In the genomic region with DNA sequence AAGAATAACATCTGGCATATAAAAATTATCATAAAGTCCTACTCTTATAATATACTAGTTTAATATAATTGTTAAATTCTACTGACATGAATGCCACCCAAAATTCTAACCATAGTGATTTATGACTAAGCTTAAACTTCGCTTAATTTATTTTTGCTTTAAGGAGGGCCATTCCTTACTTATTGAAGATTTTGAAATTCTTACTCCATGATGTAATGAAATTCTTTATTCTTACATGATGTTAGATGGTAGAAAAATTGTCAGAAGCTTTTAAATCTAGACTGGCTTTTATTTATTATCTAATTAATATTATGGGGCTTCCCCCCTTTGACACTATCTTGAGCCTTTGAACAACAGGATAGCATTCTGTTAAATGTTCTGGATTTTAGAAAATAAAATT, we compare ENCODE assay signal across 26 cellular contexts. TPM values are rescaled to one million over a fixed set of nuclear protein-coding genes. Genes with fewer than 3 reads are reported as not detected.
DNase-seq lines count a peak whose midpoint lies in the region; ATAC-seq and TF ChIP-seq lines count a peak whose summit lies in the region.
"Had no signal": no experiment of that assay in that cellular context is flagged by ENCODE, and none has a peak within 500 bp of the region (broad histone marks: within the 10 kb centered on the region; RNA-seq: fewer than 3 reads in every experiment).

No MANE protein-coding gene starts in this region.

- H3K27ac Mint-ChIP-seq in osteocyte (ENCODE audit: unreplicated experiment) = peak overlapping the region; percentile 61
- no peak overlapping the region for H3K27ac Mint-ChIP-seq in activated naive CD4-positive, alpha-beta T cell treated with anti-CD3 and anti-CD28 coated beads, Interleukin-2, amount 50 U/mL, for 72 hours
- H3K27ac Mint-ChIP-seq: CD4-positive, alpha-beta memory T cell had no signal

- H3K4me1 ChIP-seq in adipocyte (ENCODE audit: control insufficient read depth, insufficient read depth, low read length) = no peaks in the 10 kb centered on the region
- H3K4me1 ChIP-seq: A549 had no signal

- no peak overlapping the region for H3K4me3 ChIP-seq in adipocyte (ENCODE audit: low read length)
- H3K4me3 ChIP-seq in fibroblast of the aortic adventitia (ENCODE audit: low read depth, low read length) = no peak overlapping the region
- H3K4me3 ChIP-seq: A549, MG63 had no signal

- H3K4me3 Mint-ChIP-seq in osteocyte (ENCODE audit: unreplicated experiment) = no peak overlapping the region
- H3K4me3 Mint-ChIP-seq: CD4-positive, alpha-beta memory T cell had no signal

- no peaks in the 10 kb centered on the region for H3K9me3 ChIP-seq in adipocyte (ENCODE audit: control insufficient read depth, low read length)
- H3K9me3 ChIP-seq: A549, MG63 had no signal

- peaks cover 4% of the 10 kb centered on the region for H3K9me3 Mint-ChIP-seq in osteocyte (ENCODE audit: unreplicated experiment)
- no peaks in the 10 kb centered on the region for H3K9me3 Mint-ChIP-seq in activated naive CD4-positive, alpha-beta T cell treated with anti-CD3 and anti-CD28 coated beads, Interleukin-2, amount 50 U/mL, for 72 hours

- peaks cover 23% of the 10 kb centered on the region for H3K4me1 Mint-ChIP-seq in osteocyte (ENCODE audit: unreplicated experiment)
- H3K4me1 Mint-ChIP-seq: CD4-positive, alpha-beta memory T cell had no signal

- peaks cover 4% of the 10 kb centered on the region for H3K27me3 ChIP-seq in adipocyte (replicated peaks; ENCODE audit: control insufficient read depth, insufficient read depth, low read length)
- H3K27me3 ChIP-seq: MG63 had no signal

- H3K36me3 Mint-ChIP-seq in osteocyte (ENCODE audit: unreplicated experiment) = no peaks in the 10 kb centered on the region
- H3K36me3 Mint-ChIP-seq in activated naive CD4-positive, alpha-beta T cell treated with anti-CD3 and anti-CD28 coated beads, Interleukin-2, amount 50 U/mL, for 72 hours = peaks cover 5 to 11% of the 10 kb centered on the region in 2 donors
- H3K36me3 Mint-ChIP-seq: CD4-positive, alpha-beta memory T cell had no signal

- no peak for TF ChIP-seq CTCF in fibroblast of the aortic adventitia (IDR thresholded peaks at IDR 0.05; ENCODE audit: insufficient read depth, low read length)
- TF ChIP-seq CTCF in osteocyte (IDR thresholded peaks at IDR 0.05) = no peak

- no peaks in the 10 kb centered on the region for H3K36me3 ChIP-seq in adipocyte (ENCODE audit: control insufficient read depth, insufficient read depth, low read length, severe bottlenecking)
- H3K36me3 ChIP-seq: MG63 had no signal

- no peak for ATAC-seq in activated naive CD4-positive, alpha-beta T cell treated with anti-CD3 and anti-CD28 coated beads, Interleukin-2, amount 50 U/mL, for 72 hours
- ATAC-seq: A549, Panc1 had no signal

- DNase-seq in EH (ENCODE audit: low read depth) (peak; percentile 48), adipocyte (ENCODE audit: low read depth) (peak; percentile 40), fibroblast of the aortic adventitia (ENCODE audit: low read depth) (peak; percentile 18), osteocyte (ENCODE audit: extremely low spot score, unreplicated experiment) (no peak), NCI-H2107 (lab: John Stamatoyannopoulos, UW) (no peak), NCI-H2196 (lab: John Stamatoyannopoulos, UW; ENCODE audit: unreplicated experiment) (no peak)
- DNase-seq in activated naive CD4-positive, alpha-beta T cell treated with anti-CD3 and anti-CD28 coated beads, Interleukin-2, amount 50 U/mL, for 72 hours (ENCODE audit: low spot score in 2 of 2) = no peak
- DNase-seq: C1 segment of cervical spinal cord; CD4-positive, alpha-beta memory T cell; COR-L47; DMS53; GDM1; HCEC 1CT; MG63; NCI-H1105 treated with DMSO at 0.1 percent for 48 hours; NCI-H146; NCI-H2029; NCI-H2227 treated with DMSO at 0.1 percent for 48 hours; NCI-H526 treated with DMSO at 0.1 percent for 48 hours; SHP77 treated with DMSO at 0.1 percent for 48 hours had no signal

- H3K9ac ChIP-seq in adipocyte (ENCODE audit: low read length) = no peak overlapping the region

- no peaks in the 10 kb centered on the region for H3K27me3 Mint-ChIP-seq in osteocyte (ENCODE audit: unreplicated experiment)

RNA-seq across cellular contexts. Expression of gene SUPT20HL2, which starts 19.5 kb away (rescaled TPM):
- total RNA-seq in fibroblast of the aortic adventitia (ENCODE audit: low replicate concordance) (not detected in 2 replicates), osteocyte (not detected in 2 replicates)
- total RNA-seq in activated naive CD4-positive, alpha-beta T cell treated with anti-CD3 and anti-CD28 coated beads, Interleukin-2, amount 50 U/mL, for 72 hours = not detected
- total RNA-seq: CD4-positive, alpha-beta memory T cell; Daoy; H1; LHCN-M2; NCI-H460 had no signal

RNA-seq across cellular contexts. Expression of gene SUPT20HL1, which starts 27.1 kb away (rescaled TPM):
- total RNA-seq in fibroblast of the aortic adventitia (ENCODE audit: low replicate concordance) = not detected in 2 replicates
- total RNA-seq in osteocyte = not detected in 2 replicates
- under 1 TPM in 1 of 2 donors, not detected in 1; 0.21 TPM for total RNA-seq in activated naive CD4-positive, alpha-beta T cell treated with anti-CD3 and anti-CD28 coated beads, Interleukin-2, amount 50 U/mL, for 72 hours
- total RNA-seq: CD4-positive, alpha-beta memory T cell; Daoy; H1; LHCN-M2; NCI-H460 had no signal

Comparison
In these comparisons a context has a peak if more than half of its experiments do, and no peak if none do; other contexts are left out.
1. DNase-seq: peak in EH (single experiment), adipocyte (single experiment) and fibroblast of the aortic adventitia (single experiment); none in osteocyte (single experiment), NCI-H2107 (single experiment), activated naive CD4-positive, alpha-beta T cell treated with anti-CD3 and anti-CD28 coated beads, Interleukin-2, amount 50 U/mL, for 72 hours (0 of 2) and NCI-H2196 (single experiment).